ENCODE assay signal across 9 cellular contexts in the genomic region with DNA sequence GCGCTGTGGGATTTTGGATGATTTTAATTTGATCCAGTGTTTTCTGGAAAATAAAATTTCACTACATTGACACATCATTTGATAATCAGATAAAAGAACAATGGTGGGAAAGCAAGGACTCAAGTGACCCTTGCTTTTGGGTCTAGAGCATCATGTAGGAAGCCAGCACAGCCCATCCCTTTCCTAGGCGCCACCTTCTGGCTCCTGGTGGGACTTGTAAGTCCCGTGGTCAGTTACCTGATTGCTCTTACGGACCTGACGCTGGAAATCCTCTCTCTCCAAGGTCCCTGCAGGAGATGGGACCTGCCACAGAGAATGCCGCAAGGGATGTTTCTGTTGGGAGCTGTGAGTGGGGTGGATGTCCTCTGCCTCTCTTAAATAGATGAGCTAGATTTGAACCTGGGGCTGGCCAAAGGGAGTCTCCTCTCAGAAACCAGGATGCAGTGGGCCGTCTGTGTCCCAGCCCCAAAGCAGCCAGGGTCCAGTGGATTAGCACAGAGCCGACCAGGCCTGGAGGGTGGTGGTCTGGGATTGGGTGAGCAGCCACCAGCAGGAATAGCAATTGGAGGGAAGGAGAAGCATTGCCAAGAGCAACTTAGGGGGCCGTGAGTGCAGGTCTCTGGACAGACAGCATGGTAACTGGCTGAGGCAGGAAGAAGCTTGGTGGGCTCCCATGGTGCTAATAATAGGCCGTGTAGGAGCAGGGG. TPM values are rescaled to one million over a fixed set of nuclear protein-coding genes. Genes with fewer than 3 reads are reported as not detected.
A peak's percentile ranks its signal among the peaks of the same experiment; 100 is the strongest.
DNase-seq lines count a peak whose midpoint lies in the region; ATAC-seq and TF ChIP-seq lines count a peak whose summit lies in the region.
"Had no signal": no experiment of that assay in that cellular context is flagged by ENCODE, and none has a peak within 500 bp of the region (broad histone marks: within the 10 kb centered on the region; RNA-seq: fewer than 3 reads in every experiment).

No MANE protein-coding gene starts in this region.

- H3K4me1 Mint-ChIP-seq in chondrocyte (ENCODE audit: low read depth), result peaks cover 22% of the 10 kb centered on the region
- peaks cover 3% of the 10 kb centered on the region for H3K4me1 Mint-ChIP-seq in osteocyte (ENCODE audit: unreplicated experiment)

- DNase-seq in NCI-H1105 treated with DMSO at 0.1 percent for 48 hours (lab: John Stamatoyannopoulos, UW) (peak; percentile 4), NCI-H1105 (lab: John Stamatoyannopoulos, UW) (no peak), chondrocyte (ENCODE audit: low spot score) (no peak), osteocyte (ENCODE audit: extremely low spot score, unreplicated experiment) (no peak)

- H3K9me3 Mint-ChIP-seq in chondrocyte (ENCODE audit: low read depth) (no peaks in the 10 kb centered on the region), osteocyte (ENCODE audit: unreplicated experiment) (no peaks in the 10 kb centered on the region)
- H3K9me3 Mint-ChIP-seq: activated naive CD4-positive, alpha-beta T cell treated with anti-CD3 and anti-CD28 coated beads, Interleukin-2, amount 50 U/mL, for 72 hours had no signal

- H3K27ac Mint-ChIP-seq in chondrocyte (ENCODE audit: unreplicated experiment) (no peak overlapping the region), osteocyte (ENCODE audit: unreplicated experiment) (no peak overlapping the region)
- H3K27ac Mint-ChIP-seq: activated naive CD4-positive, alpha-beta T cell treated with anti-CD3 and anti-CD28 coated beads, Interleukin-2, amount 50 U/mL, for 72 hours had no signal

- no peaks in the 10 kb centered on the region for H3K36me3 Mint-ChIP-seq in chondrocyte (ENCODE audit: low read depth)
- H3K36me3 Mint-ChIP-seq in osteocyte (ENCODE audit: unreplicated experiment), result no peaks in the 10 kb centered on the region
- H3K36me3 Mint-ChIP-seq: activated naive CD4-positive, alpha-beta T cell treated with anti-CD3 and anti-CD28 coated beads, Interleukin-2, amount 50 U/mL, for 72 hours had no signal

- ATAC-seq in HG03432 (IDR thresholded peaks at IDR 0.05; ENCODE audit: unreplicated experiment) (no peak), GM19351 (IDR thresholded peaks at IDR 0.05; ENCODE audit: unreplicated experiment) (no peak), HG03378 (IDR thresholded peaks at IDR 0.05; ENCODE audit: unreplicated experiment) (no peak)
- ATAC-seq: activated naive CD4-positive, alpha-beta T cell treated with anti-CD3 and anti-CD28 coated beads, Interleukin-2, amount 50 U/mL, for 72 hours had no signal

- TF ChIP-seq CTCF in LNCAP (IDR thresholded peaks at IDR 0.05) (peak; percentile 65), chondrocyte (IDR thresholded peaks at IDR 0.05) (peak; percentile 74), osteocyte (IDR thresholded peaks at IDR 0.05) (peak; percentile 49)

- H3K27me3 Mint-ChIP-seq in chondrocyte (ENCODE audit: low read depth) (no peaks in the 10 kb centered on the region), osteocyte (ENCODE audit: unreplicated experiment) (no peaks in the 10 kb centered on the region)

- H3K4me3 Mint-ChIP-seq in chondrocyte (ENCODE audit: unreplicated experiment) (no peak overlapping the region), osteocyte (ENCODE audit: unreplicated experiment) (no peak overlapping the region)

RNA-seq across cellular contexts. Expression of a gene that starts 21.7 kb away (rescaled TPM):
- total RNA-seq in chondrocyte (51.1 to 126 TPM (median 126 TPM) in 3 replicates), osteocyte (36.2 and 37.3 TPM in 2 replicates)
- total RNA-seq: activated naive CD4-positive, alpha-beta T cell treated with anti-CD3 and anti-CD28 coated beads, Interleukin-2, amount 50 U/mL, for 72 hours had no signal
